In the genomic region with DNA sequence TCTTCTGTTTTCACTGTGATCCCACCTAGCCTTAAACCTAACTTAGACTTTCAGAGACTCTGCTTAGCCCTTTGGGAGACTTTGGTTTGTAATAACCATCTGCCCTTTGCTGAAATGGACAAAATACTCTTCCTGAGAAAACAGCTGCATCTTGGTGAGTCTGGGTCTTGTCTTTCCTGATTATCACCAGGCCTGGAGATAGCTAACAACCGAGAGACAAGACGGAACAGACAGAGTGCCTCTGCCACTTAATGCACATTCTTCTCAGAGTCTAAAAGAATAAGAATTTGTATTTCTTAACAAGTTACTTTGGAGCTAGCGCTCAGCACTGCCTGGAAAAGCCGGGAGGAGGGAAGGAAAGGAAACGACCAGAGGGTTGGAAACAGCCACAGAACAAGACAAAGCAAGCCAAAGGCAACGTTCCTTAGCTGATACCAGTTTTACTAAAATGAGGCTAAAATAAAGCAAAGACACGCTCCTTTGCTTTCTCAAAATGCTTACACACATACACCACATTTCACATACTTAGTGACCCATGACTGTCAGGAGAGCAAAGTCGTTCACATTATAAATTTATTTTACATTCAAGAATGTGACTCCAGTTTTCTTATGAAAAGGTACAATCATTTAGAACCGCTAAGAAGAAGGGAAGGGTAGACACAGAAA, we compare ENCODE assay signal across 13 cellular contexts.
A peak's percentile ranks its signal among the peaks of the same experiment; 100 is the strongest.
DNase-seq lines count a peak whose midpoint lies in the region; ATAC-seq, FAIRE-seq and TF ChIP-seq lines count a peak whose summit lies in the region.
"Had no signal": no experiment of that assay in that cellular context is flagged by ENCODE, and none has a peak within 500 bp of the region (broad histone marks: within the 10 kb centered on the region; RNA-seq: fewer than 3 reads in every experiment).

No MANE protein-coding gene starts in this region.

- TF ChIP-seq CTCF in CD4-positive, alpha-beta T cell (IDR thresholded peaks at IDR 0.05): no peak

- peak; percentile 43 for ATAC-seq in GM21526 (IDR thresholded peaks at IDR 0.05; ENCODE audit: low FRiP score, unreplicated experiment)
- no peak for ATAC-seq in T-helper 17 cell
- no peak for ATAC-seq in HG02973 (IDR thresholded peaks at IDR 0.05; ENCODE audit: unreplicated experiment)
- no peak for ATAC-seq in CD4-positive, alpha-beta T cell (ENCODE audit: poor library complexity)

- H3K27ac Mint-ChIP-seq in T-helper 17 cell: peak overlapping the region; percentile 85
- no peak overlapping the region for H3K27ac Mint-ChIP-seq in CD4-positive, alpha-beta T cell

- POLR2A ChIA-PET in CD4-positive, alpha-beta T cell (lab: Charles Lee): no interaction called here

- H3K4me3 Mint-ChIP-seq in T-helper 17 cell: peak overlapping the region; percentile 12
- H3K4me3 Mint-ChIP-seq in CD4-positive, alpha-beta T cell: no peak overlapping the region

- no peaks in the 10 kb centered on the region for H3K9me3 ChIP-seq in T-helper 17 cell (ENCODE audit: control insufficient read depth, low read length, poor library complexity, severe bottlenecking)
- H3K9me3 ChIP-seq in CD4-positive, alpha-beta T cell (ENCODE audit: control insufficient read depth, low read length): no peaks in the 10 kb centered on the region
- H3K9me3 ChIP-seq: testis had no signal

- peak overlapping the region; percentile 50 for H3K27ac ChIP-seq in substantia nigra (ENCODE audit: low read depth, low read length, poor library complexity, severe bottlenecking)
- no peak overlapping the region for H3K27ac ChIP-seq in CD4-positive, alpha-beta T cell (ENCODE audit: low read depth, low read length)
- H3K27ac ChIP-seq: SK-N-MC had no signal

- no peak for TF ChIP-seq POLR2A in H54 (IDR thresholded peaks at IDR 0.05; ENCODE audit: low read depth, low read length)

- intact Hi-C loops in CD4-positive, alpha-beta T cell (cut with DNase I, micrococcal nuclease): no loop called here

- no peak for FAIRE-seq in H54 (lab: Jason Lieb, UNC)

- DNase-seq in T-helper 17 cell: no peak
- peak; percentile 79 for DNase-seq in kidney tubule cell (ENCODE audit: low spot score)
- no peak for DNase-seq in substantia nigra (lab: John Stamatoyannopoulos, UW)
- DNase-seq in NCI-H345 treated with DMSO at 0.1 percent for 48 hours (lab: John Stamatoyannopoulos, UW; ENCODE audit: unreplicated experiment): no peak
- no peak for DNase-seq in CD4-positive, alpha-beta T cell
- no peak for DNase-seq in H54 (ENCODE audit: insufficient read length, low spot score)
- DNase-seq: COR-L47, MM.1S, NCI-H2107, testis had no signal

- H3K36me3 Mint-ChIP-seq in T-helper 17 cell (ENCODE audit: low read depth): peaks cover 6% of the 10 kb centered on the region
- H3K36me3 Mint-ChIP-seq in CD4-positive, alpha-beta T cell (ENCODE audit: low read depth): peaks cover 53% of the 10 kb centered on the region

- peaks cover 30% of the 10 kb centered on the region for H3K4me1 Mint-ChIP-seq in T-helper 17 cell
- peaks cover 12% of the 10 kb centered on the region for H3K4me1 Mint-ChIP-seq in CD4-positive, alpha-beta T cell (ENCODE audit: low read depth)

- CTCF ChIA-PET in CD4-positive, alpha-beta T cell (lab: Charles Lee): interaction anchor here (1.1 to 2.5 kb wide), 2 partner anchors 14 to 85 kb away, joined by 4 to 7 read pairs; partner anchors contain the start of gene CREB3L2

- H3K27me3 ChIP-seq in CD4-positive, alpha-beta T cell (ENCODE audit: control insufficient read depth, insufficient read depth, low read length): no peaks in the 10 kb centered on the region
- H3K27me3 ChIP-seq: testis had no signal

- H3K9me3 Mint-ChIP-seq in CD4-positive, alpha-beta T cell: no peaks in the 10 kb centered on the region

- H3K27me3 Mint-ChIP-seq in T-helper 17 cell: no peaks in the 10 kb centered on the region
- H3K27me3 Mint-ChIP-seq in CD4-positive, alpha-beta T cell: no peaks in the 10 kb centered on the region
